In the genomic region with DNA sequence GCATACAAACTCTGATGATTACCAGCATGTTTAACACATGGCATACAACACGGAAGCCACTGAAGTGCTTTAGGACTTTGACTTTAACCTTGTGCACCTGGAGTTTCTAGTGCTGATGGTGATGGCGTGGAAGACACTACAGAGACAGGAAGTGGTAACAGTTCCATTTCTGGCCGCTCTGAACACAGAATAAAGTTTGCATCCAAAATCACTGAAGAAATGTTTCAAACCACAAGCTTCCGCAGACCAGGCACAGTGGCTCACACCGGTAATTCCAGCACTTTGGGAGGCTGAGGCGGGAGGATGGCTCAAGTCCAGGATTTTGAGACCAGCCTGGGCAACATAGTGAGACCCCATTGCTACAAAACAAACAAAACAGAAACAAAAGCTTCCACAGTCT, we compare ENCODE assay signal across 10 cellular contexts. TPM values are rescaled to one million over a fixed set of nuclear protein-coding genes. Genes with fewer than 3 reads are reported as not detected.
A peak's percentile ranks its signal among the peaks of the same experiment; 100 is the strongest.
DNase-seq lines count a peak whose midpoint lies in the region; ATAC-seq and TF ChIP-seq lines count a peak whose summit lies in the region.
"Had no signal": no experiment of that assay in that cellular context is flagged by ENCODE, and none has a peak within 500 bp of the region (broad histone marks: within the 10 kb centered on the region; RNA-seq: fewer than 3 reads in every experiment).

No MANE protein-coding gene starts in this region.

- CTCF ChIA-PET in CD4-positive, alpha-beta memory T cell (lab: Charles Lee; ENCODE audit: partially characterized antibody): interaction anchor here (0.8 to 1.6 kb wide), 2 partner anchors 10 to 209 kb away, joined by 3 read pairs; no protein-coding TSS in a partner anchor
- CTCF ChIA-PET in activated B cell treated with CpG ODN at 0.5 μM for 24 hours (lab: Charles Lee): interaction anchor here (0.7 to 2.0 kb wide), 4 partner anchors 27 to 69 kb away, joined by 3 to 10 read pairs (median 4); no protein-coding TSS in a partner anchor

- H3K36me3 ChIP-seq in CD4-positive, alpha-beta memory T cell (ENCODE audit: insufficient read depth, low read length): no peaks in the 10 kb centered on the region

- intact Hi-C loops in CD4-positive, alpha-beta memory T cell (cut with micrococcal nuclease): no loop called here
- intact Hi-C loops in activated B cell treated with CpG ODN at 0.5 μM for 24 hours (cut with micrococcal nuclease) (loop anchor here (1.0 kb wide), 3 partner anchors 27 to 115 kb away; no protein-coding TSS in a partner anchor), left ventricle myocardium superior (cut with micrococcal nuclease) (no loop called here)

- H3K27me3 ChIP-seq in CD4-positive, alpha-beta memory T cell (ENCODE audit: insufficient read depth, low read length): peaks cover 3% of the 10 kb centered on the region

- ATAC-seq in GM19043 (IDR thresholded peaks at IDR 0.05; ENCODE audit: low read depth, unreplicated experiment): peak; percentile 78
- peak; percentile 87 for ATAC-seq in HG02973 (IDR thresholded peaks at IDR 0.05; ENCODE audit: unreplicated experiment)
- peak; percentile 82 for ATAC-seq in activated B cell treated with CpG ODN at 0.5 μM for 24 hours (ENCODE audit: low read depth)
- ATAC-seq in left ventricle myocardium superior: no peak

- peak overlapping the region in 6 of 8 donors; percentile 33 to 68 (median 54) for H3K4me3 Mint-ChIP-seq in CD4-positive, alpha-beta memory T cell
- H3K4me3 Mint-ChIP-seq in activated B cell treated with CpG ODN at 0.5 μM for 24 hours: peak overlapping the region; percentile 62

- DNase-seq in CD4-positive, alpha-beta memory T cell: peak in 4 of 5 donors; percentile 38 to 53 (median 44)
- no peak for DNase-seq in activated B cell treated with CpG ODN at 0.5 μM for 24 hours
- DNase-seq in DMS53 treated with DMSO at 0.1 percent for 48 hours (lab: John Stamatoyannopoulos, UW; ENCODE audit: unreplicated experiment): no peak
- no peak for DNase-seq in DMS153 (lab: John Stamatoyannopoulos, UW)
- DNase-seq in left ventricle myocardium superior: no peak
- DNase-seq in NOMO-1 treated with DMSO at 0.1 percent for 48 hours (lab: John Stamatoyannopoulos, UW; ENCODE audit: unreplicated experiment): no peak
- DNase-seq: amniotic stem cell, SHP77 treated with DMSO at 0.1 percent for 48 hours had no signal

- no peak overlapping the region for H3K4me3 ChIP-seq in CD4-positive, alpha-beta memory T cell (ENCODE audit: low read length in 2 of 2)

- no peaks in the 10 kb centered on the region for H3K36me3 Mint-ChIP-seq in CD4-positive, alpha-beta memory T cell
- no peaks in the 10 kb centered on the region for H3K36me3 Mint-ChIP-seq in activated B cell treated with CpG ODN at 0.5 μM for 24 hours (ENCODE audit: low read depth)

- H3K27ac Mint-ChIP-seq in CD4-positive, alpha-beta memory T cell: peak overlapping the region; percentile 61 to 87 (median 73)
- H3K27ac Mint-ChIP-seq in activated B cell treated with CpG ODN at 0.5 μM for 24 hours: peak overlapping the region; percentile 89

- no peaks in the 10 kb centered on the region for H3K9me3 ChIP-seq in CD4-positive, alpha-beta memory T cell (ENCODE audit: control insufficient read depth in 1 of 2, low read length in 2 of 2)

- H3K4me1 ChIP-seq in CD4-positive, alpha-beta memory T cell (ENCODE audit: insufficient read depth, low read length): peaks cover 18% of the 10 kb centered on the region

- no peak overlapping the region for H3K27ac ChIP-seq in CD4-positive, alpha-beta memory T cell (ENCODE audit: low read depth, low read length)

- no peaks in the 10 kb centered on the region for H3K9me3 Mint-ChIP-seq in CD4-positive, alpha-beta memory T cell
- H3K9me3 Mint-ChIP-seq in activated B cell treated with CpG ODN at 0.5 μM for 24 hours: no peaks in the 10 kb centered on the region

- POLR2A ChIA-PET in CD4-positive, alpha-beta memory T cell (lab: Charles Lee; ENCODE audit: partially characterized antibody): interaction anchor here (0.6 kb wide), 1 partner anchor 21 kb away, joined by 3 read pairs; no protein-coding TSS in a partner anchor
- POLR2A ChIA-PET in activated B cell treated with CpG ODN at 0.5 μM for 24 hours (lab: Charles Lee): interaction anchor here (0.6 to 2.9 kb wide), 12 partner anchors 27 to 152 kb away, joined by 3 to 34 read pairs (median 4); a partner anchor contains a TSS

- no peaks in the 10 kb centered on the region for H3K27me3 Mint-ChIP-seq in CD4-positive, alpha-beta memory T cell
- H3K27me3 Mint-ChIP-seq in activated B cell treated with CpG ODN at 0.5 μM for 24 hours: no peaks in the 10 kb centered on the region

- TF ChIP-seq CTCF in activated B cell treated with CpG ODN at 0.5 μM for 24 hours (IDR thresholded peaks at IDR 0.05): no peak

- H3K4me1 Mint-ChIP-seq in CD4-positive, alpha-beta memory T cell: peaks cover 10 to 24% (median 16%) of the 10 kb centered on the region in 4 donors
- H3K4me1 Mint-ChIP-seq in activated B cell treated with CpG ODN at 0.5 μM for 24 hours: peaks cover 35% of the 10 kb centered on the region

RNA-seq across cellular contexts. Expression of a gene that starts 40.3 kb away (rescaled TPM):
- total RNA-seq in CD4-positive, alpha-beta memory T cell: 10 to 100 TPM; 41.7 to 44.5 TPM
- 10 to 100 TPM; 34.4 to 41.1 TPM for polyA plus RNA-seq in CD4-positive, alpha-beta memory T cell
- total RNA-seq in activated B cell treated with CpG ODN at 0.5 μM for 24 hours (50.8 and 56.2 TPM in 2 replicates), left ventricle myocardium superior (38.0 TPM)

RNA-seq across cellular contexts. Expression of a gene that starts 49.2 kb away (rescaled TPM):
- 1 to 10 TPM in 1 of 2 experiments, under 1 TPM in 1; 0.83 to 1.0 TPM for total RNA-seq in CD4-positive, alpha-beta memory T cell
- polyA plus RNA-seq in CD4-positive, alpha-beta memory T cell: 1 to 10 TPM in 1 of 2 donors, under 1 TPM in 1; 0.89 to 6.3 TPM
- total RNA-seq in activated B cell treated with CpG ODN at 0.5 μM for 24 hours (332 and 341 TPM in 2 replicates), left ventricle myocardium superior (15.1 TPM)

Comparison
In these comparisons a context has a peak if more than half of its experiments do, and no peak if none do; other contexts are left out.
1. DNase-seq: peak in CD4-positive, alpha-beta memory T cell (4 of 5); none in activated B cell treated with CpG ODN at 0.5 μM for 24 hours (single experiment), DMS53 treated with DMSO at 0.1 percent for 48 hours (single experiment), DMS153 (single experiment), left ventricle myocardium superior (single experiment) and NOMO-1 treated with DMSO at 0.1 percent for 48 hours (single experiment).
2. RNA of a gene that starts 49.2 kb away (total RNA-seq): 332 to 341 TPM in activated B cell treated with CpG ODN at 0.5 μM for 24 hours; 15.1 TPM in left ventricle myocardium superior (single experiment) and 0.83 to 1.0 TPM in CD4-positive, alpha-beta memory T cell; every median in the first group is over 10 times any median in the second.